Comparison of ENCODE assay signal across 19 cellular contexts in genomic region chr4:8280158-8280875, GRCh38. TPM values are rescaled to one million over a fixed set of nuclear protein-coding genes. Genes with fewer than 3 reads are reported as not detected.
DNase-seq lines count a peak whose midpoint lies in the region; ATAC-seq, FAIRE-seq and TF ChIP-seq lines count a peak whose summit lies in the region.
"Had no signal": no experiment of that assay in that cellular context is flagged by ENCODE, and none has a peak within 500 bp of the region (broad histone marks: within the 10 kb centered on the region; RNA-seq: fewer than 3 reads in every experiment).

No MANE protein-coding gene starts in this region.

- H3K36me3 ChIP-seq in IMR-90 (ENCODE audit: control insufficient read depth, insufficient read depth, low read length): no peaks in the 10 kb centered on the region
- H3K36me3 ChIP-seq in heart left ventricle: no peaks in the 10 kb centered on the region
- H3K36me3 ChIP-seq in spleen: no peaks in the 10 kb centered on the region
- H3K36me3 ChIP-seq: BE2C had no signal

- TF ChIP-seq POLR2A in IMR-90 (IDR thresholded peaks at IDR 0.05; ENCODE audit: low read depth, low read length): no peak
- TF ChIP-seq POLR2A in heart left ventricle (IDR thresholded peaks at IDR 0.05): no peak
- TF ChIP-seq POLR2A in spleen (IDR thresholded peaks at IDR 0.05): no peak

- no peak overlapping the region for H3K27ac ChIP-seq in IMR-90 (ENCODE audit: insufficient read depth, low read length)
- peak overlapping the region in 1 of 12 donors; percentile 62 for H3K27ac ChIP-seq in heart left ventricle
- no peak overlapping the region for H3K27ac ChIP-seq in spleen
- H3K27ac ChIP-seq: GM23248 had no signal

- no peaks in the 10 kb centered on the region for H3K36me3 Mint-ChIP-seq in nephron (ENCODE audit: low read depth)
- H3K36me3 Mint-ChIP-seq: CD8-positive, alpha-beta memory T cell had no signal

- H2BK15ac ChIP-seq in IMR-90 (ENCODE audit: low read depth, low read length): peak overlapping the region; percentile 78; the same call in 2 of the 3 replicates

- 96% methylated on average over 6 of the region's 25 CpGs; no CpG with 5 or more reads in 1 of the 2 experiments for WGBS in IMR-90 (ENCODE audit: extremely low coverage in 2 of 2, insufficient read length in 1 of 2), 2 experiments
- WGBS in heart left ventricle, 4 donors: 90 to 93% (median 91%) methylated on average over 10 to 25 of the region's 25 CpGs
- WGBS in spleen, 5 donors: 87 to 92% (median 87%) methylated on average over 18 to 25 of the region's 25 CpGs

- peak overlapping the region; percentile 72 for H2AK5ac ChIP-seq in IMR-90 (ENCODE audit: low read depth, low read length)

- peak overlapping the region; percentile 30; the same call in 1 of the 2 replicates for H3K14ac ChIP-seq in IMR-90 (replicated peaks; ENCODE audit: low read depth, low read length)

- H3K4me2 ChIP-seq in IMR-90 (ENCODE audit: low read depth, low read length): no peak overlapping the region

- H3K9me1 ChIP-seq in IMR-90 (ENCODE audit: insufficient read depth, low read length): peaks cover 9% of the 10 kb centered on the region

- TF ChIP-seq CTCF in IMR-90 (conservative IDR thresholded peaks at IDR 0.05; ENCODE audit: low read depth, low read length): no peak
- no peak for TF ChIP-seq CTCF in heart left ventricle (IDR thresholded peaks at IDR 0.05)
- TF ChIP-seq CTCF in nephron (IDR thresholded peaks at IDR 0.05; ENCODE audit: unreplicated experiment in 3 of 3): no peak
- TF ChIP-seq CTCF in spleen (IDR thresholded peaks at IDR 0.05 in 8 of 11, conservative IDR thresholded peaks at IDR 0.05 in 3 of 11): no peak
- TF ChIP-seq CTCF in D721Med (IDR thresholded peaks at IDR 0.05; ENCODE audit: insufficient read depth, missing control alignments): no peak

- H3K4me1 Mint-ChIP-seq in nephron: peaks cover 55% of the 10 kb centered on the region
- H3K4me1 Mint-ChIP-seq: CD8-positive, alpha-beta memory T cell had no signal

- no peak for ATAC-seq in IMR-90 (ENCODE audit: low read depth)
- no peak for ATAC-seq in heart left ventricle
- no peak for ATAC-seq in GM18907 (IDR thresholded peaks at IDR 0.05; ENCODE audit: unreplicated experiment)

- H4K91ac ChIP-seq in IMR-90 (ENCODE audit: insufficient read depth, low read depth, low read length): peak overlapping the region; percentile 67

- BruUV-seq in IMR-90 (replicated peaks; lab: Mats Ljungman, UMichigan): no TSS peak

- H2BK5ac ChIP-seq in IMR-90 (ENCODE audit: low read depth, low read length, poor library complexity, severe bottlenecking): no peak overlapping the region

- no peak for TF ChIP-seq RAD21 in IMR-90 (IDR thresholded peaks at IDR 0.05; ENCODE audit: low read length)

- peak overlapping the region; percentile 80 for H2BK120ac ChIP-seq in IMR-90 (ENCODE audit: low read depth, low read length)

- H3K79me1 ChIP-seq in IMR-90 (ENCODE audit: low read depth in 1 of 2, low read length in 2 of 2): peaks cover 4 to 30% of the 10 kb centered on the region in 2 experiments; a peak in 3 of 4 replicates

- no peak overlapping the region for H4K8ac ChIP-seq in IMR-90 (ENCODE audit: low read depth in 2 of 2, low read length in 2 of 2)

- no peaks in the 10 kb centered on the region for H3K9me3 Mint-ChIP-seq in nephron
- H3K9me3 Mint-ChIP-seq: CD8-positive, alpha-beta memory T cell had no signal

- peaks cover 14% of the 10 kb centered on the region for H3K27me3 Mint-ChIP-seq in nephron (ENCODE audit: low read depth)

- CTCF ChIA-PET in IMR-90 (lab: Yijun Ruan, JAX): no interaction called here

- no peak overlapping the region for H3K18ac ChIP-seq in IMR-90 (ENCODE audit: low read depth, low read length)

- H3K27ac Mint-ChIP-seq in nephron: peak overlapping the region; percentile 63 to 93 (median 80)
- H3K27ac Mint-ChIP-seq: CD8-positive, alpha-beta memory T cell had no signal

- no peak overlapping the region for H2AFZ ChIP-seq in IMR-90 (replicated peaks; ENCODE audit: low read length, poor library complexity)
- H2AFZ ChIP-seq: GM23248 had no signal

- H2AK9ac ChIP-seq in IMR-90 (replicated peaks; ENCODE audit: low read depth, low read length, poor library complexity): peak overlapping the region; percentile 45

- H2BK20ac ChIP-seq in IMR-90 (ENCODE audit: low read depth, low read length): peak overlapping the region; percentile 61; the same call in 1 of the 2 replicates

- peaks cover 33% of the 10 kb centered on the region for H3K4me1 ChIP-seq in IMR-90 (ENCODE audit: control insufficient read depth, insufficient read depth, low read length)
- H3K4me1 ChIP-seq in heart left ventricle: peaks cover 0 to 72% (median 48%) of the 10 kb centered on the region in 12 donors
- H3K4me1 ChIP-seq in spleen: peaks cover 0 to 30% (median 4%) of the 10 kb centered on the region in 6 donors

- dilution Hi-C loops in IMR-90 (cut with HindIII; ENCODE audit: low sequenced_read_pairs, unreplicated experiment): no loop called here

- no peaks in the 10 kb centered on the region for H3K27me3 ChIP-seq in IMR-90 (ENCODE audit: control insufficient read depth, insufficient read depth, low read length)
- H3K27me3 ChIP-seq in heart left ventricle: no peaks in the 10 kb centered on the region
- H3K27me3 ChIP-seq in spleen (replicated peaks in 1 of 7): peaks cover 0 to 42% (median 0%) of the 10 kb centered on the region in 7 donors
- H3K27me3 ChIP-seq: BE2C had no signal

- no peak for FAIRE-seq in D721Med (lab: Jason Lieb, UNC)

- no peak overlapping the region for H3K56ac ChIP-seq in IMR-90 (ENCODE audit: extremely low read depth, insufficient read depth, low read length)

- H3K9me3 ChIP-seq in IMR-90 (ENCODE audit: control insufficient read depth, insufficient read depth, low read length) (no peaks in the 10 kb centered on the region), heart left ventricle (no peaks in the 10 kb centered on the region), spleen (no peaks in the 10 kb centered on the region)
- H3K9me3 ChIP-seq: BE2C had no signal

- H3K9ac ChIP-seq in IMR-90 (ENCODE audit: low read depth, low read length): no peak overlapping the region
- H3K9ac ChIP-seq: GM23248 had no signal

- H3K4ac ChIP-seq in IMR-90 (ENCODE audit: low read depth, low read length): peak overlapping the region; percentile 92

- no peaks in the 10 kb centered on the region; the same call in 1 of the 2 replicates for H4K20me1 ChIP-seq in IMR-90 (ENCODE audit: insufficient read depth, low read length)

- no peak overlapping the region for H3K4me3 ChIP-seq in IMR-90 (ENCODE audit: insufficient read depth, low read depth, low read length)
- H3K4me3 ChIP-seq in heart left ventricle: no peak overlapping the region
- no peak overlapping the region for H3K4me3 ChIP-seq in spleen
- H3K4me3 ChIP-seq: GM23248 had no signal

- intact Hi-C loops in IMR-90 (cut with micrococcal nuclease) (no loop called here), heart left ventricle (cut with DNase I) (loop anchor here in 1 of 10 donors (5.0 kb wide), 1 partner anchor 37 kb away; no protein-coding TSS in a partner anchor), spleen (cut with DNase I; ENCODE audit: low total_unique reads) (no loop called here)

- POLR2A ChIA-PET in IMR-90 (lab: Charles Lee; ENCODE audit: unreplicated experiment): no interaction called here

- no peak overlapping the region for H3K4me3 Mint-ChIP-seq in nephron
- H3K4me3 Mint-ChIP-seq: CD8-positive, alpha-beta memory T cell had no signal

- DNase-seq in IMR-90: no peak
- DNase-seq in heart left ventricle: peak in 3 of 5 donors; percentile 21 to 46 (median 24)
- DNase-seq in spleen: peak; percentile 59
- no peak for DNase-seq in D721Med (ENCODE audit: insufficient read length, low spot score)
- no peak for DNase-seq in NCI-H128 (lab: John Stamatoyannopoulos, UW; ENCODE audit: unreplicated experiment)
- DNase-seq: ACHN; BE2C; CD8-positive, alpha-beta memory T cell; GF-D8; GM23248; NCI-H146; NCI-H226; NCI-H526 treated with DMSO at 0.1 percent for 48 hours; NK-92 treated with Interleukin-12 subunit alpha and Interleukin-12 subunit beta, amount 100 ng/mL, for 24 hours; OCI-M1; RPMI8226 had no signal

- H3K23ac ChIP-seq in IMR-90 (ENCODE audit: low read depth, low read length): peak overlapping the region; percentile 15; the same call in 1 of the 2 replicates

- no peak overlapping the region for H4K5ac ChIP-seq in IMR-90 (ENCODE audit: low read depth, low read length)

- in situ Hi-C loops in IMR-90 (cut with MboI; ENCODE audit: low sequenced_read_pairs): no loop called here

TF ChIP-seq in IMR-90, 13 proteins besides CTCF, POLR2A, EP300 and RAD21:
- no peak for TF ChIP-seq RCOR1 (IDR thresholded peaks at IDR 0.05; ENCODE audit: insufficient replicate concordance, low read length)
- no peak for TF ChIP-seq MAFK (IDR thresholded peaks at IDR 0.05; ENCODE audit: low read depth, low read length)
- TF ChIP-seq FOS (IDR thresholded peaks at IDR 0.05; ENCODE audit: low read depth, low read length): no peak
- no peak for TF ChIP-seq CHD1 (IDR thresholded peaks at IDR 0.05; ENCODE audit: low read depth, low read length)
- no peak for TF ChIP-seq MAZ (IDR thresholded peaks at IDR 0.05; ENCODE audit: borderline replicate concordance, low read depth, low read length)
- no peak for TF ChIP-seq NFE2L2 (IDR thresholded peaks at IDR 0.05; ENCODE audit: low read depth, low read length)
- no peak for TF ChIP-seq CEBPB (IDR thresholded peaks at IDR 0.05; ENCODE audit: low read depth, low read length)
- no peak for TF ChIP-seq MXI1 (IDR thresholded peaks at IDR 0.05; ENCODE audit: borderline replicate concordance, low read depth, low read length)
- no peak for TF ChIP-seq SMC3 (IDR thresholded peaks at IDR 0.05; ENCODE audit: low read depth, low read length)
- TF ChIP-seq RFX5 (IDR thresholded peaks at IDR 0.05; ENCODE audit: low read depth, low read length): no peak
- no peak for TF ChIP-seq BHLHE40 (IDR thresholded peaks at IDR 0.05; ENCODE audit: low read depth, low read length)

RNA-seq across cellular contexts. Expression of gene HTRA3, which starts 10.8 kb away (rescaled TPM):
- total RNA-seq in IMR-90 (2012; rRNA removed) (1.1 and 1.3 TPM in 2 replicates), heart left ventricle (10 to 100 TPM; 26.8 to 84.6 (median 55.0) TPM), spleen (1 to 10 TPM; 1.2 to 5.5 (median 3.1) TPM)
- polyA plus RNA-seq in IMR-90 (2012; rRNA removed) (8.9 and 9.5 TPM in 2 replicates), heart left ventricle (10 to 100 TPM; 28.9 to 50.1 TPM), spleen (1 to 10 TPM in 2 of 3 donors, under 1 TPM in 1; 0.26 to 2.5 (median 1.9) TPM)
- 5.3 and 12.8 TPM in 2 replicates for polyA plus RNA-seq in IMR-90 (2012; cell fraction: cytosol; rRNA removed)
- polyA plus RNA-seq in IMR-90 (2012; cell fraction: nucleus; rRNA removed; ENCODE audit: low replicate concordance): 3.7 and 5.2 TPM in 2 replicates
- total RNA-seq: CD8-positive, alpha-beta memory T cell; HT-29 had no signal
- polyA plus RNA-seq: CD8-positive, alpha-beta memory T cell had no signal

Comparison
In these comparisons a context has a peak if more than half of its experiments do, and no peak if none do; other contexts are left out.
1. DNase-seq: peak in heart left ventricle (3 of 5) and spleen (single experiment); none in IMR-90 (single experiment), D721Med (single experiment) and NCI-H128 (single experiment).
2. RNA of gene HTRA3, which starts 10.8 kb away (total RNA-seq): 26.8 to 84.6 TPM in heart left ventricle; 1.2 to 5.5 TPM in spleen and 1.1 to 1.3 TPM in IMR-90; every median in the first group is over 4 times any median in the second.